In the genomic region with DNA sequence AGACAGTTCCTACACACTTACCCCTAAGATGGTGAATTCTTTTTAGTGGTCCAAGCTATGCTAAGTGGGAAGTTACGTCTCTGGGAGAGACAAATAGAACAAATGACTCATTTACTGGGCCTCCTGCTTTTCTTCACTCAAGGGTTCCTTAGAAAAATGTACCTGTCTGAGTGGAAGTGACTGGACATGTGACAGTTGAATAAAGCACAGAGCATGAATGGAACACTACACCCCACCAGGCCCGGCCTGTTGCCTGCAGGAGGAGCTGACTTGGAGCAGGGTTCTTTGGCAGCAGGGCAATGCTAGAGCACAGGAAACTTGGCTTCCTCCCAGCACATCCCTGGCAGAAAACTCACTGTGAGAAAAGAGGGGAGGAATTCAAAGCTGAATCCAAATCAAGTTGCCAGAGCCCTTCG, we compare ENCODE assay signal across 10 cellular contexts.
DNase-seq lines count a peak whose midpoint lies in the region; ATAC-seq lines count a peak whose summit lies in the region.
"Had no signal": no experiment of that assay in that cellular context is flagged by ENCODE, and none has a peak within 500 bp of the region (broad histone marks: within the 10 kb centered on the region; RNA-seq: fewer than 3 reads in every experiment).

No MANE protein-coding gene starts in this region.

- ATAC-seq in Right ventricle myocardium superior (ENCODE audit: poor library complexity): peak; percentile 98
- ATAC-seq in stimulated activated memory B cell treated with anti-CD40 and anti-IgM and Interleukin-4, amounts not matched to agents 10 μg/mL and 1 μg/mL and 100 μg/mL, for 72 hours: no peak
- ATAC-seq: stimulated activated naive B cell treated with anti-CD40 and anti-IgM and Interleukin-4, amounts not matched to agents 10 μg/mL and 1 μg/mL and 100 μg/mL, for 72 hours had no signal

- H3K27ac Mint-ChIP-seq in stimulated activated memory B cell treated with anti-CD40 and anti-IgM and Interleukin-4, amounts not matched to agents 10 μg/mL and 1 μg/mL and 100 μg/mL, for 72 hours: no peak overlapping the region
- H3K27ac Mint-ChIP-seq: CD4-positive, CD25-positive, alpha-beta regulatory T cell; stimulated activated naive B cell treated with anti-CD40 and anti-IgM and Interleukin-4, amounts not matched to agents 10 μg/mL and 1 μg/mL and 100 μg/mL, for 72 hours had no signal

- H3K9me3 Mint-ChIP-seq in stimulated activated memory B cell treated with anti-CD40 and anti-IgM and Interleukin-4, amounts not matched to agents 10 μg/mL and 1 μg/mL and 100 μg/mL, for 72 hours: no peaks in the 10 kb centered on the region
- H3K9me3 Mint-ChIP-seq: stimulated activated naive B cell treated with anti-CD40 and anti-IgM and Interleukin-4, amounts not matched to agents 10 μg/mL and 1 μg/mL and 100 μg/mL, for 72 hours had no signal

- no peaks in the 10 kb centered on the region for H3K36me3 Mint-ChIP-seq in stimulated activated memory B cell treated with anti-CD40 and anti-IgM and Interleukin-4, amounts not matched to agents 10 μg/mL and 1 μg/mL and 100 μg/mL, for 72 hours
- H3K36me3 Mint-ChIP-seq: CD4-positive, CD25-positive, alpha-beta regulatory T cell; stimulated activated naive B cell treated with anti-CD40 and anti-IgM and Interleukin-4, amounts not matched to agents 10 μg/mL and 1 μg/mL and 100 μg/mL, for 72 hours had no signal

- no peak overlapping the region for H3K4me3 Mint-ChIP-seq in stimulated activated memory B cell treated with anti-CD40 and anti-IgM and Interleukin-4, amounts not matched to agents 10 μg/mL and 1 μg/mL and 100 μg/mL, for 72 hours
- H3K4me3 Mint-ChIP-seq: CD4-positive, CD25-positive, alpha-beta regulatory T cell; stimulated activated naive B cell treated with anti-CD40 and anti-IgM and Interleukin-4, amounts not matched to agents 10 μg/mL and 1 μg/mL and 100 μg/mL, for 72 hours had no signal

- peak; percentile 33 for DNase-seq in EH (ENCODE audit: low read depth)
- peak; percentile 5 to 90 (median 61) for DNase-seq in anterior cingulate cortex (lab: John Stamatoyannopoulos, UW)
- peak; percentile 83 for DNase-seq in Right ventricle myocardium superior
- DNase-seq in pons (ENCODE audit: low spot score): peak; percentile 65
- no peak for DNase-seq in SKM-1 treated with dmso at 0.1 percent for 144 hours (lab: John Stamatoyannopoulos, UW; ENCODE audit: unreplicated experiment)
- DNase-seq in stimulated activated naive CD4-positive, alpha-beta T cell (lab: John Stamatoyannopoulos, UW): no peak
- no peak for DNase-seq in activated naive CD4-positive, alpha-beta T cell treated with Interleukin-2 at 50 U/mL for 16 hours
- DNase-seq: CD4-positive, CD25-positive, alpha-beta regulatory T cell; stimulated activated naive B cell treated with anti-CD40 and anti-IgM and Interleukin-4, amounts not matched to agents 10 μg/mL and 1 μg/mL and 100 μg/mL, for 72 hours had no signal

- intact Hi-C loops in Right ventricle myocardium superior (cut with DNase I): no loop called here

- H3K4me1 Mint-ChIP-seq in stimulated activated memory B cell treated with anti-CD40 and anti-IgM and Interleukin-4, amounts not matched to agents 10 μg/mL and 1 μg/mL and 100 μg/mL, for 72 hours: no peaks in the 10 kb centered on the region
- H3K4me1 Mint-ChIP-seq: CD4-positive, CD25-positive, alpha-beta regulatory T cell had no signal

- H3K27me3 Mint-ChIP-seq in stimulated activated memory B cell treated with anti-CD40 and anti-IgM and Interleukin-4, amounts not matched to agents 10 μg/mL and 1 μg/mL and 100 μg/mL, for 72 hours: no peaks in the 10 kb centered on the region
- H3K27me3 Mint-ChIP-seq: CD4-positive, CD25-positive, alpha-beta regulatory T cell had no signal

Comparison
In these comparisons a context has a peak if more than half of its experiments do, and no peak if none do; other contexts are left out.
1. DNase-seq: peak in EH (single experiment), anterior cingulate cortex (58 of 58), Right ventricle myocardium superior (single experiment) and pons (single experiment); none in SKM-1 treated with dmso at 0.1 percent for 144 hours (single experiment), stimulated activated naive CD4-positive, alpha-beta T cell (0 of 6) and activated naive CD4-positive, alpha-beta T cell treated with Interleukin-2 at 50 U/mL for 16 hours (single experiment).